ENCODE assay signal across 1 cellular context in the genomic region with DNA sequence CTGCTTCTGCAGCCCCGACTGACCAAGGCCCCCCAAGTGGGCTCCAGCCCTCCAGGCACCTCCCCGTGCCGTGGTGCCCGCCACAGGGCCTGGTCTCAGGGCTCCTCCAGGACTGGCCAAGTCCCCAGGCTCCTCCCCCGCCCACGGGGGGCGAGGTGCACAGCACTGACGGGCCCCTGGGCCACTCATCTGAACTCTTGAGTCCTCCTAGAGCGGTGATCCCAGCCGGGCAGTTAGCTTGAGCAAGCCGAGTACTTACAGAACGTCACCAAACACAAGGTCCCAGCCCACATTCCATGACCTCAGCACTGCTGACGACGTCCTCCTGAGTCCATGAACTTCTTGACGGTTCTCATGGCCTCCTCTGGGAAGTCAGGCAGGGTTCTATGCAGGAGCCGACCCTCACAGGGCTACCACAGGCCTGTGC. TPM values are rescaled to one million over a fixed set of nuclear protein-coding genes. Genes with fewer than 3 reads are reported as not detected.
"Had no signal": no experiment of that assay in that cellular context is flagged by ENCODE, and none has a peak within 500 bp of the region (broad histone marks: within the 10 kb centered on the region; RNA-seq: fewer than 3 reads in every experiment).

No MANE protein-coding gene starts in this region.

RNA-seq across cellular contexts. Expression of a gene that starts 4.0 kb away (rescaled TPM):
- total RNA-seq: OCI-LY7 had no signal
